In genomic region chr3:124999317-124999716, GRCh38 we compare ENCODE assay signal across 1 cellular context.
TF ChIP-seq lines count a peak whose summit lies in the region.

No MANE protein-coding gene starts in this region.

TF ChIP-seq in GM23338, 12 proteins besides CTCF, POLR2A, EP300 and RAD21 (continued from another document):
- TF ChIP-seq ZNF462 (CRISPR knock-in tag; IDR thresholded peaks at IDR 0.05) (no peak), STAT1 (IDR thresholded peaks at IDR 0.05; ENCODE audit: unreplicated experiment) (no peak), EZH2phosphoT487 (IDR thresholded peaks at IDR 0.05; ENCODE audit: unreplicated experiment) (no peak), REST (IDR thresholded peaks at IDR 0.05; ENCODE audit: unreplicated experiment) (no peak), ZNF331 (CRISPR knock-in tag; IDR thresholded peaks at IDR 0.05; ENCODE audit: low read depth) (no peak), EZH2 (IDR thresholded peaks at IDR 0.05; ENCODE audit: low read depth, unreplicated experiment) (no peak), JUNB (IDR thresholded peaks at IDR 0.05; ENCODE audit: unreplicated experiment) (no peak), ZNF114 (CRISPR knock-in tag; IDR thresholded peaks at IDR 0.05) (no peak)
